1 cellular context compared by ENCODE assay signal in the genomic region with DNA sequence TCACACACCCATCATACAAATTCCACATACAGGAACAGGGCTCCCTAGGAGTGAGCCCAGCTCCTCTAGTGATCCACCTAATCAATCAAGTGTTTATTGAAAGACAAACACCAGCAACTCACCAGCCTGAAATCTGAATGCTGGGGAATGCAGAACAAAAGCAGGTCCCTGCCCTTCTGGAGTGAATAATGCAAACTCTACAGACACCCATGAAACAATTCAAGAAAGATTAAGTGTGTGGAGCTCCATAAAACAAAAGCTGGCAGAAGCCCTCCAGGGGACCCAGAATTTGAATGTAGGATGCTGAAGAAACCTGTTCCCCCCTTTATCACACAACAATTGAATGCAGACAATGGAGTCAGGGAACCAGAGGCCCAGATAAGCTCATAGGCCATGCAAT.
TF ChIP-seq lines count a peak whose summit lies in the region.

No MANE protein-coding gene starts in this region.

TF ChIP-seq in GM23338, 12 proteins besides CTCF, POLR2A, EP300 and RAD21 (continued from another document):
- TF ChIP-seq, protein P1, sequence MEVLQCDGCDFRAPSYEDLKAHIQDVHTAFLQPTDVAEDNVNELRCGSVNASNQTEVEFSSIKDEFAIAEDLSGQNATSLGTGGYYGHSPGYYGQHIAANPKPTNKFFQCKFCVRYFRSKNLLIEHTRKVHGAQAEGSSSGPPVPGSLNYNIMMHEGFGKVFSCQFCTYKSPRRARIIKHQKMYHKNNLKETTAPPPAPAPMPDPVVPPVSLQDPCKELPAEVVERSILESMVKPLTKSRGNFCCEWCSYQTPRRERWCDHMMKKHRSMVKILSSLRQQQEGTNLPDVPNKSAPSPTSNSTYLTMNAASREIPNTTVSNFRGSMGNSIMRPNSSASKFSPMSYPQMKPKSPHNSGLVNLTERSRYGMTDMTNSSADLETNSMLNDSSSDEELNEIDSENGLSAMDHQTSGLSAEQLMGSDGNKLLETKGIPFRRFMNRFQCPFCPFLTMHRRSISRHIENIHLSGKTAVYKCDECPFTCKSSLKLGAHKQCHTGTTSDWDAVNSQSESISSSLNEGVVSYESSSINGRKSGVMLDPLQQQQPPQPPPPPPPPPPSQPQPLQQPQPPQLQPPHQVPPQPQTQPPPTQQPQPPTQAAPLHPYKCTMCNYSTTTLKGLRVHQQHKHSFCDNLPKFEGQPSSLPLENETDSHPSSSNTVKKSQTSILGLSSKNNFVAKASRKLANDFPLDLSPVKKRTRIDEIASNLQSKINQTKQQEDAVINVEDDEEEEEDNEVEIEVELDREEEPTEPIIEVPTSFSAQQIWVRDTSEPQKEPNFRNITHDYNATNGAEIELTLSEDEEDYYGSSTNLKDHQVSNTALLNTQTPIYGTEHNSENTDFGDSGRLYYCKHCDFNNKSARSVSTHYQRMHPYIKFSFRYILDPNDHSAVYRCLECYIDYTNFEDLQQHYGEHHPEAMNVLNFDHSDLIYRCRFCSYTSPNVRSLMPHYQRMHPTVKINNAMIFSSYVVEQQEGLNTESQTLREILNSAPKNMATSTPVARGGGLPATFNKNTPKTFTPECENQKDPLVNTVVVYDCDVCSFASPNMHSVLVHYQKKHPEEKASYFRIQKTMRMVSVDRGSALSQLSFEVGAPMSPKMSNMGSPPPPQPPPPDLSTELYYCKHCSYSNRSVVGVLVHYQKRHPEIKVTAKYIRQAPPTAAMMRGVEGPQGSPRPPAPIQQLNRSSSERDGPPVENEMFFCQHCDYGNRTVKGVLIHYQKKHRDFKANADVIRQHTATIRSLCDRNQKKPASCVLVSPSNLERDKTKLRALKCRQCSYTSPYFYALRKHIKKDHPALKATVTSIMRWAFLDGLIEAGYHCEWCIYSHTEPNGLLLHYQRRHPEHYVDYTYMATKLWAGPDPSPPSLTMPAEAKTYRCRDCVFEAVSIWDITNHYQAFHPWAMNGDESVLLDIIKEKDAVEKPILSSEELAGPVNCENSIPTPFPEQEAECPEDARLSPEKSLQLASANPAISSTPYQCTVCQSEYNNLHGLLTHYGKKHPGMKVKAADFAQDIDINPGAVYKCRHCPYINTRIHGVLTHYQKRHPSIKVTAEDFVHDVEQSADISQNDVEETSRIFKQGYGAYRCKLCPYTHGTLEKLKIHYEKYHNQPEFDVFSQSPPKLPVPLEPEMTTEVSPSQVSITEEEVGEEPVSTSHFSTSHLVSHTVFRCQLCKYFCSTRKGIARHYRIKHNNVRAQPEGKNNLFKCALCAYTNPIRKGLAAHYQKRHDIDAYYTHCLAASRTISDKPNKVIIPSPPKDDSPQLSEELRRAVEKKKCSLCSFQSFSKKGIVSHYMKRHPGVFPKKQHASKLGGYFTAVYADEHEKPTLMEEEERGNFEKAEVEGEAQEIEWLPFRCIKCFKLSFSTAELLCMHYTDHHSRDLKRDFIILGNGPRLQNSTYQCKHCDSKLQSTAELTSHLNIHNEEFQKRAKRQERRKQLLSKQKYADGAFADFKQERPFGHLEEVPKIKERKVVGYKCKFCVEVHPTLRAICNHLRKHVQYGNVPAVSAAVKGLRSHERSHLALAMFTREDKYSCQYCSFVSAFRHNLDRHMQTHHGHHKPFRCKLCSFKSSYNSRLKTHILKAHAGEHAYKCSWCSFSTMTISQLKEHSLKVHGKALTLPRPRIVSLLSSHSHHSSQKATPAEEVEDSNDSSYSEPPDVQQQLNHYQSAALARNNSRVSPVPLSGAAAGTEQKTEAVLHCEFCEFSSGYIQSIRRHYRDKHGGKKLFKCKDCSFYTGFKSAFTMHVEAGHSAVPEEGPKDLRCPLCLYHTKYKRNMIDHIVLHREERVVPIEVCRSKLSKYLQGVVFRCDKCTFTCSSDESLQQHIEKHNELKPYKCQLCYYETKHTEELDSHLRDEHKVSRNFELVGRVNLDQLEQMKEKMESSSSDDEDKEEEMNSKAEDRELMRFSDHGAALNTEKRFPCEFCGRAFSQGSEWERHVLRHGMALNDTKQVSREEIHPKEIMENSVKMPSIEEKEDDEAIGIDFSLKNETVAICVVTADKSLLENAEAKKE (CRISPR knock-in tag; IDR thresholded peaks at IDR 0.05) = no peak
- TF ChIP-seq EZH2 (IDR thresholded peaks at IDR 0.05; ENCODE audit: low read depth, unreplicated experiment) (no peak), POLR2AphosphoS5 (IDR thresholded peaks at IDR 0.05; ENCODE audit: low read depth) (no peak)
